8 cellular contexts compared by ENCODE assay signal in genomic region chr1:35882945-35883680, GRCh38. TPM values are rescaled to one million over a fixed set of nuclear protein-coding genes. Genes with fewer than 3 reads are reported as not detected.
A peak's percentile ranks its signal among the peaks of the same experiment; 100 is the strongest.
DNase-seq lines count a peak whose midpoint lies in the region; ATAC-seq and TF ChIP-seq lines count a peak whose summit lies in the region.

Gene AGO1 (plus strand): TSS chr1:35883209. CDS start chr1:35883422, 213 bp downstream.

- TF ChIP-seq EP300 in esophagus muscularis mucosa (IDR thresholded peaks at IDR 0.05) = no peak

- ATAC-seq in GM21825 (IDR thresholded peaks at IDR 0.05; ENCODE audit: unreplicated experiment) = peak; percentile 84

- H3K4me1 ChIP-seq in DOHH2 (ENCODE audit: control insufficient read depth, low read length) (peaks cover 42% of the 10 kb centered on the region), Karpas-422 (ENCODE audit: low read length) (peaks cover 44% of the 10 kb centered on the region), Peyer's patch (peaks cover 5 to 57% (median 8%) of the 10 kb centered on the region in 4 donors), esophagus muscularis mucosa (peaks cover 29 to 46% (median 42%) of the 10 kb centered on the region in 4 donors)

- peaks cover 5% of the 10 kb centered on the region; the same call in 1 of the 2 replicates for H4K20me1 ChIP-seq in DOHH2 (ENCODE audit: control insufficient read depth, insufficient read depth, low read depth, low read length)
- peaks cover 5% of the 10 kb centered on the region; the same call in 1 of the 2 replicates for H4K20me1 ChIP-seq in Karpas-422 (ENCODE audit: insufficient read depth, low read depth, low read length)

- TF ChIP-seq POLR2A in Peyer's patch (IDR thresholded peaks at IDR 0.05) (peak; percentile 73 to 92), esophagus muscularis mucosa (IDR thresholded peaks at IDR 0.05; ENCODE audit: low read depth) (peak; percentile 21)

- H3K27ac ChIP-seq in DOHH2 (ENCODE audit: low read depth, low read length) (no peak within 1 kb of the TSS), Karpas-422 (ENCODE audit: low read length) (peak within 1 kb of the TSS; percentile 74), Peyer's patch (peak within 1 kb of the TSS; percentile 69 to 91 (median 85)), esophagus muscularis mucosa (replicated peaks in 1 of 4) (peak within 1 kb of the TSS; percentile 82 to 86 (median 84))

- H3K36me3 ChIP-seq in DOHH2 (ENCODE audit: control insufficient read depth, low read length) = peaks cover 3% of the 10 kb centered on the region; the same call in 1 of the 2 replicates
- H3K36me3 ChIP-seq in Karpas-422 (ENCODE audit: insufficient read depth, low read length) = no peaks in the 10 kb centered on the region
- H3K36me3 ChIP-seq in Peyer's patch = no peaks in the 10 kb centered on the region
- H3K36me3 ChIP-seq in esophagus muscularis mucosa = peaks cover 0 to under 1% (median 0%) of the 10 kb centered on the region in 4 donors

- H3K4me2 ChIP-seq in DOHH2 (ENCODE audit: low read length) (peak within 1 kb of the TSS; percentile 84), Karpas-422 (ENCODE audit: low read depth, low read length, poor library complexity, severe bottlenecking) (peak within 1 kb of the TSS; percentile 92)

- H3K9me2 ChIP-seq in DOHH2 (replicated peaks; ENCODE audit: control insufficient read depth, low read length) (no peaks in the 10 kb centered on the region), Karpas-422 (replicated peaks; ENCODE audit: insufficient read depth, low read length) (no peaks in the 10 kb centered on the region)

- peaks cover 13% of the 10 kb centered on the region for H3F3A ChIP-seq in DOHH2 (ENCODE audit: control insufficient read depth, insufficient read depth)

- 0% methylated on average over 10 of the region's 59 CpGs for WGBS in esophagus muscularis mucosa

- TF ChIP-seq CTCF in DOHH2 (IDR thresholded peaks at IDR 0.05; ENCODE audit: low read depth, low read length, poor library complexity, severe bottlenecking) = peak; percentile 90
- peak; percentile 95 to 99 (median 98) for TF ChIP-seq CTCF in Peyer's patch (IDR thresholded peaks at IDR 0.05)
- peak in 2 of 3 experiments; percentile 98 to 99 for TF ChIP-seq CTCF in esophagus muscularis mucosa (IDR thresholded peaks at IDR 0.05)

- H3K4me3 ChIP-seq in DOHH2 (ENCODE audit: low read length) = peak within 1 kb of the TSS; percentile 94
- peak within 1 kb of the TSS; percentile 98 for H3K4me3 ChIP-seq in Karpas-422 (ENCODE audit: low read length)
- peak within 1 kb of the TSS; percentile 92 to 100 (median 98) for H3K4me3 ChIP-seq in Peyer's patch
- peak within 1 kb of the TSS; percentile 87 to 99 (median 95) for H3K4me3 ChIP-seq in esophagus muscularis mucosa

- H3K79me2 ChIP-seq in DOHH2 (ENCODE audit: control insufficient read depth, low read length) (peaks cover 48% of the 10 kb centered on the region), Karpas-422 (ENCODE audit: low read length) (peaks cover 50% of the 10 kb centered on the region)

- DNase-seq in Karpas-422 (peak; percentile 97), Peyer's patch (peak; percentile 92 to 97 (median 95)), esophagus muscularis mucosa (ENCODE audit: extremely low spot score) (peak; percentile 95), myocyte (ENCODE audit: low read depth) (peak; percentile 92)
- DNase-seq in activated T-cell treated with anti-CD3 and anti-CD28 coated beads, Interleukin-2, amount 50 U/mL, for 48 hours = peak; percentile 99
- DNase-seq in stimulated activated CD8-positive, alpha-beta memory T cell treated with anti-CD3 and anti-CD28 coated beads, Interleukin-7, amount 100 ng/mL, for 4 hours (ENCODE audit: low read depth in 2 of 2) = peak; percentile 90 to 96

- intact Hi-C loops in esophagus muscularis mucosa (cut with DNase I) = no loop called here

- H3K9ac ChIP-seq in Karpas-422 (ENCODE audit: low read length) = peak within 1 kb of the TSS; percentile 94

- H3K27me3 ChIP-seq in DOHH2 (ENCODE audit: control insufficient read depth, low read length) (0 out of 2 replicates have a peak, but pooled peaks cover 3% of the 10 kb centered on the region), Karpas-422 (ENCODE audit: low read length) (no peaks in the 10 kb centered on the region), Peyer's patch (no peaks in the 10 kb centered on the region), esophagus muscularis mucosa (no peaks in the 10 kb centered on the region)

- peak within 1 kb of the TSS; percentile 72; the same call in 1 of the 2 replicates for H2AFZ ChIP-seq in Karpas-422 (ENCODE audit: low read length)

- H3K9me3 ChIP-seq in DOHH2 (ENCODE audit: control insufficient read depth, insufficient read depth, low read length) = no peaks in the 10 kb centered on the region
- H3K9me3 ChIP-seq in Karpas-422 (ENCODE audit: low read length) = no peaks in the 10 kb centered on the region
- H3K9me3 ChIP-seq in Peyer's patch = no peaks in the 10 kb centered on the region
- H3K9me3 ChIP-seq in esophagus muscularis mucosa = no peaks in the 10 kb centered on the region

RNA-seq across cellular contexts. Expression of gene AGO1, which starts in this region (rescaled TPM):
- total RNA-seq in Karpas-422 (2014; rRNA removed; shearing (Covaris generic); ENCODE audit: low replicate concordance) = 18.7 and 21.4 TPM in 2 replicates
- 10 to 100 TPM; 27.0 to 39.7 (median 31.7) TPM for total RNA-seq in Peyer's patch
- total RNA-seq in esophagus muscularis mucosa = 10 to 100 TPM; 16.2 to 32.6 (median 24.4) TPM
- total RNA-seq in myocyte = 7.3 and 9.6 TPM in 2 replicates
- polyA plus RNA-seq in myocyte (2012) = 12.1 TPM
